Comparison of ENCODE assay signal across 9 cellular contexts in the genomic region with DNA sequence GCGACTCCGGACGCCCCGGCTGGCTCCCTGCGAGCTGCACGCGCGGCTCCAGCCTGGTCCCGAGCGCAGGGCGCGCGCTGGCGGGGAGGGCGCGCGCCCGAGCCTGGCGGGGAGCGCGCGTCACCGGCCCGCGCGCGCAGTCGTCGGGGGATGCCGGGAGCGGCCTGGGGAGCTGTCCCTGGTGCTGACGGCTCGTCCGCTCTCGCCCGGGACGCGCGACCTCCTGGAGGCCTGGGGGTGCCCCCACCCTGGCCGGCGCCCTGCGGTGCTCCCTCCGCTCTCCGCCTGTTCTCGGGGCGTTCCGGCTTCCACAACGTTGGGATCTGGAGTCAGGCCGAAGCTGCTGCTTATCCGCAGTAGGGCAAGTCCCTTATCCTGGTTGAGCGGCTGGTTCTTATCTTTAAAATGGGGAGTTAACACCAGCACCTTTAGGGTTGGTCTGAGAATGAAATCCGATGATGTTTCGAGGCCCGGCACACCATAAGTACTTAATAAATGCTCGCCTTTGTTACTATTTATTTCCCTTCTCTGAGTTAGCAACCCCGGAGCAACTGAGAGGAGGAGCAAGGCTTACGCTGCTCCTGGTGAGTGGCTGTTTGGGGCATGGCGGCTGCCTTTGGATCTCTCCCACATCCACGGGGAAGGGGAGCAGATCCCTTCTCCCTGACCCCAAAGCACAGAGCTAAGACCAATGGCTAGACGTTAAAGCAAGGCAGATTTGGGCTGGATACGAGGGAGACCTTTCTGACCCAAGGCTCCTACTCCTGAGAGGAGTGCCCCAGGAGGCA. TPM values are rescaled to one million over a fixed set of nuclear protein-coding genes. Genes with fewer than 3 reads are reported as not detected.
DNase-seq lines count a peak whose midpoint lies in the region; ATAC-seq, FAIRE-seq and TF ChIP-seq lines count a peak whose summit lies in the region.
"Had no signal": no experiment of that assay in that cellular context is flagged by ENCODE, and none has a peak within 500 bp of the region (broad histone marks: within the 10 kb centered on the region; RNA-seq: fewer than 3 reads in every experiment).

A gene (minus strand): TSS at position 79 of the 788 bp plus-strand sequence. CDS start 29,166 bp downstream, outside the sequence.

- H3K9me3 ChIP-seq in HUES6 (ENCODE audit: control insufficient read depth, insufficient read depth, low read depth, low read length) (no peaks in the 10 kb centered on the region), pancreas (no peaks in the 10 kb centered on the region)

- no peak for TF ChIP-seq POLR2A in lower leg skin (IDR thresholded peaks at IDR 0.05)

- H3K36me3 ChIP-seq in HUES6 (ENCODE audit: control insufficient read depth, insufficient read depth, low read length) (no peaks in the 10 kb centered on the region), pancreas (no peaks in the 10 kb centered on the region)

- H3K27ac ChIP-seq in HUES6 (ENCODE audit: low read depth, low read length) (no peak within 1 kb of the TSS), pancreas (no peak within 1 kb of the TSS)

- H3K9ac ChIP-seq in HUES6 (ENCODE audit: low read length) = no peak within 1 kb of the TSS

- peak within 1 kb of the TSS; percentile 54 for H3K4me3 ChIP-seq in HUES6 (ENCODE audit: low read depth, low read length)
- H3K4me3 ChIP-seq in fibroblast of the aortic adventitia (ENCODE audit: low read depth, low read length) = no peak within 1 kb of the TSS
- peak within 1 kb of the TSS in 1 of 4 donors; percentile 22 for H3K4me3 ChIP-seq in pancreas
- no peak within 1 kb of the TSS for H3K4me3 ChIP-seq in lower leg skin (ENCODE audit: low read depth, poor library complexity, severe bottlenecking)

- WGBS in pancreas, 2 donors = 9 to 11% methylated on average over 40 to 61 of the region's 61 CpGs
- WGBS in lower leg skin, 2 donors = 24 to 38% methylated on average over 13 to 39 of the region's 61 CpGs

- intact Hi-C loops in pancreas (cut with DNase I) = no loop called here
- intact Hi-C loops in lower leg skin (cut with DNase I; ENCODE audit: low total_unique reads) = no loop called here

- FAIRE-seq in pancreas (lab: Jason Lieb, UNC) = no peak

- TF ChIP-seq CTCF in fibroblast of the aortic adventitia (IDR thresholded peaks at IDR 0.05; ENCODE audit: insufficient read depth, low read length) (no peak), pancreas (IDR thresholded peaks at IDR 0.05) (no peak), lower leg skin (IDR thresholded peaks at IDR 0.05) (no peak)

- peak; percentile 38 for DNase-seq in activated CD8-positive, alpha-beta memory T cell treated with anti-CD3 and anti-CD28 coated beads, Interleukin-2, amount 50 U/mL, for 4 hours
- DNase-seq in fibroblast of the aortic adventitia (ENCODE audit: low read depth) (peak; percentile 16), pancreas (peak in 5 of 6 donors; percentile 32 to 86 (median 58)), lower leg skin (ENCODE audit: low spot score in 2 of 2) (no peak)

- H3K4me1 ChIP-seq in HUES6 (ENCODE audit: control insufficient read depth, insufficient read depth, low read length) = peaks cover 5% of the 10 kb centered on the region; the same call in 1 of the 2 replicates
- no peaks in the 10 kb centered on the region for H3K4me1 ChIP-seq in pancreas

- ATAC-seq in pancreas (peak; percentile 88 to 98 (median 96)), GM21515 (IDR thresholded peaks at IDR 0.05; ENCODE audit: unreplicated experiment) (no peak), HG03175 (IDR thresholded peaks at IDR 0.05; ENCODE audit: unreplicated experiment) (no peak), GM19023 (IDR thresholded peaks at IDR 0.05; ENCODE audit: unreplicated experiment) (no peak)

- peaks cover 75% of the 10 kb centered on the region for H3K27me3 ChIP-seq in HUES6 (ENCODE audit: control insufficient read depth, insufficient read depth, low read length)
- peaks cover 0 to 6% (median 2%) of the 10 kb centered on the region in 4 donors for H3K27me3 ChIP-seq in pancreas

RNA-seq across cellular contexts. Expression of the gene that starts here (rescaled TPM):
- not detected in 2 replicates for total RNA-seq in fibroblast of the aortic adventitia (ENCODE audit: low replicate concordance)
- not detected for total RNA-seq in pancreas
- not detected for polyA plus RNA-seq in pancreas
- total RNA-seq in lower leg skin = not detected
- polyA plus RNA-seq: IgD-negative memory B cell had no signal

Comparison
In these comparisons a context has a peak if more than half of its experiments do, and no peak if none do; other contexts are left out.
1. Peak in DNase-seq in fibroblast of the aortic adventitia; RNA of the gene not detected or under 1 TPM.
2. Peak in DNase-seq and ATAC-seq in pancreas; RNA of the gene not detected or under 1 TPM.